ENCODE assay signal across 1 cellular context in the genomic region with DNA sequence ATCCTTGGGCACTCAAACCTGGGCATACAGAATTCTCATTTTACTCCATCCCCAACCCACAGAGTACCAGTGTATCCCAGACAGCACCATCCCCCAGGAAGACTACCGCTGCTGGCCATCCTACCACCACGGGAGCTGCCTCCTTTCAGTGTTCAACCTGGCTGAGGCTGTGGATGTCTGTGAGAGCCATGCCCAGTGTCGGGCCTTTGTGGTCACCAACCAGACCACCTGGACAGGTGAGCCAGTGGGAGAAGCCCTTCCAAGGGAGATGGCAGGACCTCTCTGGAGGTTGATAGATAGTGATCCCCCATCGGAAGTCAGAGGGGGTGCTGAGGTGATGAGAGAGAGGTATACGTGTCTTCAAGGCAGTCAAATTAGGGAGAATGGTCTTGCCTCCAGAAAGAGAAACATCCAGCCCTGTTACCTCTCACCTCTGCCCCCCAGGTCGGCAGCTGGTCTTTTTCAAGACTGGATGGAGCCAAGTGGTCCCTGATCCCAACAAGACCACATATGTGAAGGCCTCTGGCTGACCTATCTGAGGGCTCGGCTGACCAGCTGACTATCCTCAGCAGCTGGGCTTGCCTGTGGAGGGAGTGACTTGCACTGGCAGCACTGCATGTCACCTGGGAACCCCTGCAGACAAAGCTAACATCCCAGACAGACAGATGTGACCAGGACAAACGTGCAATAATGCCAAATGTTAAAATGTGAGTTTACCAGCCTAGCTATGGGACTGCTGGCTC.
TF ChIP-seq lines count a peak whose summit lies in the region.

No MANE protein-coding gene starts in this region.

TF ChIP-seq in WTC11, 78 proteins besides CTCF, POLR2A, EP300 and RAD21 (continued from another document):
- TF ChIP-seq, protein P1, sequence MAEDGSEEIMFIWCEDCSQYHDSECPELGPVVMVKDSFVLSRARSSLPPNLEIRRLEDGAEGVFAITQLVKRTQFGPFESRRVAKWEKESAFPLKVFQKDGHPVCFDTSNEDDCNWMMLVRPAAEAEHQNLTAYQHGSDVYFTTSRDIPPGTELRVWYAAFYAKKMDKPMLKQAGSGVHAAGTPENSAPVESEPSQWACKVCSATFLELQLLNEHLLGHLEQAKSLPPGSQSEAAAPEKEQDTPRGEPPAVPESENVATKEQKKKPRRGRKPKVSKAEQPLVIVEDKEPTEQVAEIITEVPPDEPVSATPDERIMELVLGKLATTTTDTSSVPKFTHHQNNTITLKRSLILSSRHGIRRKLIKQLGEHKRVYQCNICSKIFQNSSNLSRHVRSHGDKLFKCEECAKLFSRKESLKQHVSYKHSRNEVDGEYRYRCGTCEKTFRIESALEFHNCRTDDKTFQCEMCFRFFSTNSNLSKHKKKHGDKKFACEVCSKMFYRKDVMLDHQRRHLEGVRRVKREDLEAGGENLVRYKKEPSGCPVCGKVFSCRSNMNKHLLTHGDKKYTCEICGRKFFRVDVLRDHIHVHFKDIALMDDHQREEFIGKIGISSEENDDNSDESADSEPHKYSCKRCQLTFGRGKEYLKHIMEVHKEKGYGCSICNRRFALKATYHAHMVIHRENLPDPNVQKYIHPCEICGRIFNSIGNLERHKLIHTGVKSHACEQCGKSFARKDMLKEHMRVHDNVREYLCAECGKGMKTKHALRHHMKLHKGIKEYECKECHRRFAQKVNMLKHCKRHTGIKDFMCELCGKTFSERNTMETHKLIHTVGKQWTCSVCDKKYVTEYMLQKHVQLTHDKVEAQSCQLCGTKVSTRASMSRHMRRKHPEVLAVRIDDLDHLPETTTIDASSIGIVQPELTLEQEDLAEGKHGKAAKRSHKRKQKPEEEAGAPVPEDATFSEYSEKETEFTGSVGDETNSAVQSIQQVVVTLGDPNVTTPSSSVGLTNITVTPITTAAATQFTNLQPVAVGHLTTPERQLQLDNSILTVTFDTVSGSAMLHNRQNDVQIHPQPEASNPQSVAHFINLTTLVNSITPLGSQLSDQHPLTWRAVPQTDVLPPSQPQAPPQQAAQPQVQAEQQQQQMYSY (CRISPR knock-in tag; IDR thresholded peaks at IDR 0.05) = no peak
- no peak for TF ChIP-seq ZBTB21 (CRISPR knock-in tag; IDR thresholded peaks at IDR 0.05; ENCODE audit: borderline replicate concordance)
- no peak for TF ChIP-seq PRRX2 (CRISPR knock-in tag; IDR thresholded peaks at IDR 0.05)
- no peak for TF ChIP-seq ATF1 (CRISPR knock-in tag; IDR thresholded peaks at IDR 0.05)
- TF ChIP-seq FOXJ3 (CRISPR knock-in tag; IDR thresholded peaks at IDR 0.05; ENCODE audit: borderline replicate concordance) = no peak
- TF ChIP-seq, protein P2, sequence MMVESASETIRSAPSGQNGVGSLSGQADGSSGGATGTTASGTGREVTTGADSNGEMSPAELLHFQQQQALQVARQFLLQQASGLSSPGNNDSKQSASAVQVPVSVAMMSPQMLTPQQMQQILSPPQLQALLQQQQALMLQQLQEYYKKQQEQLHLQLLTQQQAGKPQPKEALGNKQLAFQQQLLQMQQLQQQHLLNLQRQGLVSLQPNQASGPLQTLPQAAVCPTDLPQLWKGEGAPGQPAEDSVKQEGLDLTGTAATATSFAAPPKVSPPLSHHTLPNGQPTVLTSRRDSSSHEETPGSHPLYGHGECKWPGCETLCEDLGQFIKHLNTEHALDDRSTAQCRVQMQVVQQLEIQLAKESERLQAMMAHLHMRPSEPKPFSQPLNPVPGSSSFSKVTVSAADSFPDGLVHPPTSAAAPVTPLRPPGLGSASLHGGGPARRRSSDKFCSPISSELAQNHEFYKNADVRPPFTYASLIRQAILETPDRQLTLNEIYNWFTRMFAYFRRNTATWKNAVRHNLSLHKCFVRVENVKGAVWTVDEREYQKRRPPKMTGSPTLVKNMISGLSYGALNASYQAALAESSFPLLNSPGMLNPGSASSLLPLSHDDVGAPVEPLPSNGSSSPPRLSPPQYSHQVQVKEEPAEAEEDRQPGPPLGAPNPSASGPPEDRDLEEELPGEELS (CRISPR knock-in tag; IDR thresholded peaks at IDR 0.05) = no peak
- TF ChIP-seq ZNF671 (CRISPR knock-in tag; IDR thresholded peaks at IDR 0.05) = no peak
- no peak for TF ChIP-seq GRHL2 (CRISPR knock-in tag; IDR thresholded peaks at IDR 0.05; ENCODE audit: insufficient replicate concordance, severe bottlenecking)
- no peak for TF ChIP-seq ZNF219 (CRISPR knock-in tag; IDR thresholded peaks at IDR 0.05; ENCODE audit: borderline replicate concordance)
- no peak for TF ChIP-seq MXD4 (CRISPR knock-in tag; IDR thresholded peaks at IDR 0.05; ENCODE audit: borderline replicate concordance)
- TF ChIP-seq NR1H2 (CRISPR knock-in tag; IDR thresholded peaks at IDR 0.05) = no peak
